ENCODE assay signal across 20 cellular contexts in the genomic region with DNA sequence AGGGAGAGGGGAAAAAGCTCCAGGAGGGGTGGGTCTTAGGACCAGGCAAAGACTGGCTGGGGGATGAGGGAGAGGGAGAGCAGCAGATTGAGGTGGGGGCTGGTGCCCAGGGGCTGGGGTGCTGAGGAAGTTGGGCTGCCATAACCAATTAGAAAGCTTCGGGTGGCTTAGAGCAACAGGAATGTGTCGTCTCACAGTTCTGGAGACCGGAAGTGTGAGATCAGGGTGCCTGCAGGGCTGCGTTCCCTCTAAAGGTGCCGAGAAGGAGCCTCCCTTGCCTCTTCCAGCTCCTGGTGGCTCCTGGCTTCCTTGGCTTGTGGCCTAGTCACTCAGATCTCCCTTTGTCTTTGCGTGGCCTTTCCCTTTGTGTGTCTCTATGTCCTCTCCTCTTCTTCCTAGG. TPM values are rescaled to one million over a fixed set of nuclear protein-coding genes. Genes with fewer than 3 reads are reported as not detected.
DNase-seq lines count a peak whose midpoint lies in the region; ATAC-seq and TF ChIP-seq lines count a peak whose summit lies in the region.
"Had no signal": no experiment of that assay in that cellular context is flagged by ENCODE, and none has a peak within 500 bp of the region (broad histone marks: within the 10 kb centered on the region; RNA-seq: fewer than 3 reads in every experiment).

No MANE protein-coding gene starts in this region.

- H3K27ac ChIP-seq in H9 (ENCODE audit: insufficient read length, low read depth, low read length) (no peak overlapping the region), dorsolateral prefrontal cortex (peak overlapping the region in 29 of 59 donors; percentile 23 to 97 (median 63)), trophoblast cell (ENCODE audit: low read depth, low read length) (no peak overlapping the region), tibial nerve (peak overlapping the region in 2 of 4 donors; percentile 81 to 85)
- H3K27ac ChIP-seq: GM23248, KMS-11 had no signal

- no peak for TF ChIP-seq CTCF in H9 (conservative IDR thresholded peaks at IDR 0.05)
- no peak for TF ChIP-seq CTCF in dorsolateral prefrontal cortex (IDR thresholded peaks at IDR 0.05 in 54 of 56, conservative IDR thresholded peaks at IDR 0.05 in 2 of 56; ENCODE audit: low read depth in 1 of 56, partially characterized antibody in 56 of 56)
- no peak for TF ChIP-seq CTCF in tibial nerve (IDR thresholded peaks at IDR 0.05)

- H3K79me1 ChIP-seq in H9 (ENCODE audit: insufficient read depth, low read depth, low read length, poor library complexity, severe bottlenecking), result no peaks in the 10 kb centered on the region
- no peaks in the 10 kb centered on the region for H3K79me1 ChIP-seq in trophoblast cell (ENCODE audit: low read length)

- H3K18ac ChIP-seq in H9 (ENCODE audit: insufficient read length, low read depth, low read length), result no peak overlapping the region
- H3K18ac ChIP-seq in trophoblast cell (ENCODE audit: low read length), result no peak overlapping the region

- no peak overlapping the region for H3K23ac ChIP-seq in H9 (ENCODE audit: insufficient read length, low read depth, low read length)
- H3K23ac ChIP-seq in trophoblast cell (ENCODE audit: low read length), result no peak overlapping the region

- no peak overlapping the region for H3K4me2 ChIP-seq in H9 (ENCODE audit: insufficient read depth, insufficient read length, low read length)
- no peak overlapping the region for H3K4me2 ChIP-seq in trophoblast cell (ENCODE audit: low read length)
- H3K4me2 ChIP-seq: KMS-11 had no signal

- DNase-seq in H9 (no peak), RPMI8226 (peak; percentile 2), dorsolateral prefrontal cortex (no peak), trophoblast cell (peak; percentile 82 to 90), DMS153 treated with DMSO at 0.1 percent for 48 hours (lab: John Stamatoyannopoulos, UW; ENCODE audit: unreplicated experiment) (no peak), tibial nerve (ENCODE audit: low spot score in 2 of 2) (no peak), DMS79 (lab: John Stamatoyannopoulos, UW) (no peak)
- DNase-seq: GDM1, NCI-H1417 treated with DMSO at 0.1 percent for 48 hours, NCI-H187 treated with DMSO at 0.1 percent for 48 hours, NCI-H2227 treated with DMSO at 0.1 percent for 48 hours, NCI-H510A treated with DMSO at 0.1 percent for 48 hours, NCI-H774, OCI-M1, SHP77 had no signal

- H3K36me3 ChIP-seq in trophoblast cell (ENCODE audit: control insufficient read depth in 1 of 2, insufficient read depth in 2 of 2, low read length in 2 of 2) (peaks cover 0 to 2% of the 10 kb centered on the region in 2 experiments), tibial nerve (peaks cover 0 to 21% (median 0%) of the 10 kb centered on the region in 3 donors)

- H3K56ac ChIP-seq in H9 (ENCODE audit: insufficient read length, low read depth, low read length), result no peak overlapping the region

- no peaks in the 10 kb centered on the region for H3K23me2 ChIP-seq in H9 (ENCODE audit: insufficient read length, low read depth, low read length, poor library complexity, severe bottlenecking)

- no peak for ATAC-seq in HG02852 (IDR thresholded peaks at IDR 0.05; ENCODE audit: unreplicated experiment)
- ATAC-seq: HCT116 had no signal

- H2AFZ ChIP-seq in H9 (ENCODE audit: low read length) (no peak overlapping the region), trophoblast cell (ENCODE audit: insufficient read depth, low read length, poor library complexity) (no peak overlapping the region)
- H2AFZ ChIP-seq: GM23248 had no signal

- no peaks in the 10 kb centered on the region for H4K20me1 ChIP-seq in H9 (ENCODE audit: control insufficient read depth, insufficient read depth, insufficient read length)

- H3K4ac ChIP-seq in H9 (ENCODE audit: low read depth, low read length) (no peak overlapping the region), trophoblast cell (ENCODE audit: low read depth, low read length) (no peak overlapping the region)

- intact Hi-C loops in dorsolateral prefrontal cortex (cut with DNase I), result loop anchor here in 1 of 2 donors (10.0 kb wide), 1 partner anchor 84 kb away; no protein-coding TSS in a partner anchor

- no peak overlapping the region for H3T11ph ChIP-seq in H9 (ENCODE audit: low read length)

- H3K4me1 ChIP-seq in H9 (ENCODE audit: insufficient read depth, low read length), result no peaks in the 10 kb centered on the region
- H3K4me1 ChIP-seq in trophoblast cell (ENCODE audit: control insufficient read depth in 1 of 2, insufficient read depth in 2 of 2, low read length in 2 of 2), result peaks cover 0 to 2% of the 10 kb centered on the region in 2 experiments
- H3K4me1 ChIP-seq in tibial nerve, result peaks cover 0 to 60% (median 8%) of the 10 kb centered on the region in 4 donors

- no peaks in the 10 kb centered on the region; the same call in 1 of the 2 replicates for H3K27me3 Mint-ChIP-seq in H9 (ENCODE audit: low read depth)

- H3K14ac ChIP-seq in H9 (ENCODE audit: insufficient read depth, low read length), result no peak overlapping the region
- no peak overlapping the region for H3K14ac ChIP-seq in trophoblast cell (ENCODE audit: low read length)

- H2BK5ac ChIP-seq in H9 (ENCODE audit: insufficient read length, low read length) (no peak overlapping the region), trophoblast cell (ENCODE audit: low read depth, low read length, poor library complexity) (no peak overlapping the region)

- H4K5ac ChIP-seq in H9 (ENCODE audit: insufficient read length, low read depth, low read length), result no peak overlapping the region

- no peak for TF ChIP-seq EP300 in tibial nerve (IDR thresholded peaks at IDR 0.05)

- no CpG with 5 or more reads among the region's 6 CpGs for WGBS in H9 (ENCODE audit: extremely low coverage, insufficient read length, low lambda C conversion rate)
- no CpG with 5 or more reads among the region's 6 CpGs for WGBS in trophoblast cell (ENCODE audit: extremely low coverage, insufficient coverage, insufficient read length)
- WGBS in tibial nerve, 2 donors, result 87 to 88% methylated on average over 6 of the region's 6 CpGs

- H2AK5ac ChIP-seq in H9 (ENCODE audit: insufficient read length, low read length) (no peak overlapping the region), trophoblast cell (ENCODE audit: low read length) (no peak overlapping the region)

- H2BK12ac ChIP-seq in H9 (ENCODE audit: insufficient read length, low read depth, low read length), result no peak overlapping the region
- H2BK12ac ChIP-seq in trophoblast cell (ENCODE audit: low read length), result no peak overlapping the region

- H3K4me3 ChIP-seq in dorsolateral prefrontal cortex (peak overlapping the region in 45 of 59 donors; percentile 4 to 70 (median 58)), trophoblast cell (ENCODE audit: low read depth, low read length) (no peak overlapping the region), tibial nerve (no peak overlapping the region)
- H3K4me3 ChIP-seq: GM23248 had no signal

- H3K9me3 Mint-ChIP-seq in H9, result peaks cover 4 to 6% of the 10 kb centered on the region in 2 experiments; a peak in 2 of 5 replicates

- H4K91ac ChIP-seq in H9 (ENCODE audit: insufficient read length, low read depth, low read length), result no peak overlapping the region
- H4K91ac ChIP-seq in trophoblast cell (ENCODE audit: low read depth, low read length), result no peak overlapping the region

- H2BK20ac ChIP-seq in H9 (ENCODE audit: low read depth, low read length, poor library complexity, severe bottlenecking), result no peak overlapping the region

- H3K9me3 ChIP-seq in H9 (ENCODE audit: control insufficient read depth, low read depth, low read length) (no peaks in the 10 kb centered on the region), trophoblast cell (ENCODE audit: insufficient read depth, low read depth, low read length) (peaks cover 4% of the 10 kb centered on the region), tibial nerve (no peaks in the 10 kb centered on the region)

- no peak overlapping the region for H4K12ac ChIP-seq in trophoblast cell (ENCODE audit: low read depth, low read length)

- H3K9ac ChIP-seq in H9 (ENCODE audit: extremely low read depth, insufficient read length, low read length) (no peak overlapping the region), trophoblast cell (ENCODE audit: low read length) (no peak overlapping the region)
- H3K9ac ChIP-seq: GM23248, KMS-11 had no signal

- H2BK15ac ChIP-seq in H9 (ENCODE audit: low read depth, low read length), result no peak overlapping the region; the same call in 1 of the 2 replicates

- no peak overlapping the region for H2BK120ac ChIP-seq in H9 (ENCODE audit: low read depth, low read length, poor library complexity, severe bottlenecking)
- no peak overlapping the region for H2BK120ac ChIP-seq in trophoblast cell (ENCODE audit: insufficient read depth, low read length, poor library complexity)

- peaks cover 0 to 11% (median 6%) of the 10 kb centered on the region in 3 experiments; a peak in 6 of 7 replicates for H3K36me3 Mint-ChIP-seq in H9 (ENCODE audit: insufficient read depth in 1 of 3, low read depth in 3 of 3)

- peak overlapping the region in 2 of 3 experiments; percentile 24 to 32; a peak in 2 of 7 replicates for H3K27ac Mint-ChIP-seq in H9
- H3K27ac Mint-ChIP-seq: B cell had no signal

- H3K4me1 Mint-ChIP-seq in H9, result peaks cover 9 to 13% of the 10 kb centered on the region in 2 experiments

- no peaks in the 10 kb centered on the region for H3K79me2 ChIP-seq in H9 (ENCODE audit: insufficient read depth, low read length)
- H3K79me2 ChIP-seq in trophoblast cell (ENCODE audit: control insufficient read depth, insufficient read depth, low read length, poor library complexity), result no peaks in the 10 kb centered on the region

- no peak overlapping the region for H3K4me3 Mint-ChIP-seq in H9
- H3K4me3 Mint-ChIP-seq: B cell had no signal

- H4K8ac ChIP-seq in H9 (replicated peaks; ENCODE audit: insufficient read length, low read depth, low read length) (no peak overlapping the region), trophoblast cell (ENCODE audit: low read depth, low read length) (no peak overlapping the region)

- H3K27me3 ChIP-seq in H9 (ENCODE audit: insufficient read depth, low read length) (no peaks in the 10 kb centered on the region), dorsolateral prefrontal cortex (no peaks in the 10 kb centered on the region), trophoblast cell (ENCODE audit: insufficient read depth, low read length) (no peaks in the 10 kb centered on the region), tibial nerve (no peaks in the 10 kb centered on the region)

- TF ChIP-seq POLR2A in tibial nerve (IDR thresholded peaks at IDR 0.05), result no peak

RNA-seq across cellular contexts. Expression of gene IL34, which starts 2.2 kb away (rescaled TPM):
- total RNA-seq in H9 (2021), result 4.2 and 4.4 TPM in 2 replicates
- total RNA-seq in dorsolateral prefrontal cortex, result 10 to 100 TPM in 117 of 120 experiments, 1 to 10 TPM in 3; 5.0 to 52.7 (median 20.4) TPM
- polyA plus RNA-seq in trophoblast cell (2013), result 0.15 and 0.18 TPM in 2 replicates
- total RNA-seq in tibial nerve, result 10 to 100 TPM; 49.6 to 89.4 (median 60.9) TPM
- total RNA-seq: B cell, GM23248 had no signal
- polyA plus RNA-seq: GM23248 had no signal

RNA-seq across cellular contexts. Expression of gene MTSS2, which starts 37.2 kb away (rescaled TPM):
- total RNA-seq in H9 (2021) (41.0 and 42.5 TPM in 2 replicates), dorsolateral prefrontal cortex (100 to 1,000 TPM; 135 to 968 (median 301) TPM), tibial nerve (10 to 100 TPM; 24.1 to 40.6 (median 35.4) TPM)
- 164 and 171 TPM in 2 replicates for polyA plus RNA-seq in trophoblast cell (2013)

Comparison
In these comparisons a context has a peak if more than half of its experiments do, and no peak if none do; other contexts are left out.
1. DNase-seq: peak in RPMI8226 (single experiment) and trophoblast cell (2 of 2); none in H9 (single experiment), dorsolateral prefrontal cortex (0 of 10), DMS153 treated with DMSO at 0.1 percent for 48 hours (single experiment), tibial nerve (0 of 2) and DMS79 (single experiment).
2. H3K4me3 ChIP-seq: peak in dorsolateral prefrontal cortex (45 of 59); none in trophoblast cell (single experiment) and tibial nerve (0 of 4).